In genomic region chr2:40872580-40872979, GRCh38 we compare ENCODE assay signal across 22 cellular contexts.
"Had no signal": no experiment of that assay in that cellular context is flagged by ENCODE, and none has a peak within 500 bp of the region (broad histone marks: within the 10 kb centered on the region; RNA-seq: fewer than 3 reads in every experiment).

No MANE protein-coding gene starts in this region.

- H3K36me3 ChIP-seq: brain microvascular endothelial cell, esophagus squamous epithelium, gastrocnemius medialis, left lung, right lobe of liver, stomach, suprapubic skin, transverse colon had no signal

- H3K9me3 ChIP-seq: esophagus squamous epithelium, gastrocnemius medialis, left lung, right lobe of liver, stomach, suprapubic skin, transverse colon had no signal

- H3K27ac ChIP-seq: brain microvascular endothelial cell, esophagus squamous epithelium, gastrocnemius medialis, left lung, right lobe of liver, skin epidermis, stomach, suprapubic skin, transverse colon had no signal

- ATAC-seq: gastrocnemius medialis; left lung; right lobe of liver; stimulated activated memory B cell treated with anti-CD40 and anti-IgM and Interleukin-4, amounts not matched to agents 10 μg/mL and 1 μg/mL and 100 μg/mL, for 72 hours; WTC11 had no signal

- H3K4me3 ChIP-seq: esophagus squamous epithelium, gastrocnemius medialis, left lung, lung, right lobe of liver, skin epidermis, stomach, suprapubic skin, transverse colon had no signal

- FAIRE-seq: urothelium cell line had no signal

- H3K27me3 ChIP-seq: brain microvascular endothelial cell, esophagus squamous epithelium, gastrocnemius medialis, left lung, right lobe of liver, stomach, suprapubic skin, transverse colon had no signal

- H3K4me1 ChIP-seq: esophagus squamous epithelium, gastrocnemius medialis, left lung, right lobe of liver, stomach, suprapubic skin, transverse colon had no signal

- DNase-seq: activated gamma-delta T cell treated with Interleukin-2 at 50 U/mL for 16 hours; activated T-cell treated with anti-CD3 and anti-CD28 coated beads, Interleukin-2, amount 50 U/mL, for 1 hour; anterior cingulate cortex; brain microvascular endothelial cell; central memory CD4-positive, alpha-beta T cell; esophagus squamous epithelium; gastrocnemius medialis; hippocampal formation; kidney glomerular epithelial cell; left lung; posterior cingulate gyrus; right lobe of liver; stimulated activated CD4-positive, alpha-beta T cell treated with anti-CD3 and anti-CD28 coated beads, Interleukin-2, amount 100 ng/mL, for 24 hours; stomach; T-helper 9 cell; transverse colon had no signal
